ENCODE assay signal across 18 cellular contexts in the genomic region with DNA sequence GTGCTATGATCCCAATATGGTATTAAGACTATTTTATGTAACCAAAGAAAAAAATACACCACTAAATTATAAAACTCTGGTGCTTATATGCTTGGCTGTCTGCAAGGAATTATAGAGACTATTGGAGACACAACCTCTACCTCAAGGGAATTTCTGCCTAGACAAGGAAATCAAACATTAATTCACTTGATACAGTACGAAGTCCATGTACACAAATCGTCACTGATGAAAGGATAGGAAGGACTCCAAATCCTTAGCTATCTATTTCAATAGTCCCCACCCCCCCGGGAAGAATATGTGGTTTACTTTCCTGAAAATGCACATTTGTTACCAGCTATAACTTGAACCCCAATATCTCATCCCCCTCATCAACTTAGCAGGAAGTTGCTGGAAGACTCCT. TPM values are rescaled to one million over a fixed set of nuclear protein-coding genes. Genes with fewer than 3 reads are reported as not detected.
DNase-seq lines count a peak whose midpoint lies in the region; FAIRE-seq lines count a peak whose summit lies in the region.
"Had no signal": no experiment of that assay in that cellular context is flagged by ENCODE, and none has a peak within 500 bp of the region (broad histone marks: within the 10 kb centered on the region; RNA-seq: fewer than 3 reads in every experiment).

No MANE protein-coding gene starts in this region.

- H3K4me3 ChIP-seq in small intestine (ENCODE audit: low read depth in 1 of 2, low read length in 2 of 2) = no peak overlapping the region
- H3K4me3 ChIP-seq: BLaER1, GM23338 had no signal

- H3K27ac ChIP-seq in small intestine (ENCODE audit: low read depth in 1 of 2, low read length in 1 of 2) = no peak overlapping the region
- H3K27ac ChIP-seq: BLaER1 had no signal

- H3K4me1 Mint-ChIP-seq in dendritic cell treated with granulocyte-macrophage colony-stimulating factor and Interleukin-4, amounts not matched to agents 40 ng/mL and 50 ng/mL, for 4 days (ENCODE audit: low read depth) = peaks cover 46% of the 10 kb centered on the region

- H3K36me3 Mint-ChIP-seq in dendritic cell treated with granulocyte-macrophage colony-stimulating factor and Interleukin-4, amounts not matched to agents 40 ng/mL and 50 ng/mL, for 4 days (ENCODE audit: low read depth) = no peaks in the 10 kb centered on the region
- H3K36me3 Mint-ChIP-seq: CD8-positive, alpha-beta T cell had no signal

- no peaks in the 10 kb centered on the region for H3K27me3 ChIP-seq in small intestine (ENCODE audit: control insufficient read depth in 2 of 2, insufficient read depth in 2 of 2, low read length in 2 of 2)
- H3K27me3 ChIP-seq: BLaER1 had no signal

- DNase-seq in DMS53 (lab: John Stamatoyannopoulos, UW) (peak; percentile 33), DMS53 treated with DMSO at 0.1 percent for 48 hours (lab: John Stamatoyannopoulos, UW; ENCODE audit: unreplicated experiment) (no peak), HT-29 (ENCODE audit: low spot score) (peak; percentile 7), small intestine (peak; percentile 66), SIG-M5 (lab: John Stamatoyannopoulos, UW) (no peak), putamen (ENCODE audit: low spot score) (no peak)
- DNase-seq: 8988T; Calu3; CD8-positive, alpha-beta T cell; HCEC 1CT had no signal

- H3K4me1 ChIP-seq in small intestine (ENCODE audit: control insufficient read depth in 2 of 2, insufficient read depth in 1 of 2, low read depth in 1 of 2, low read length in 1 of 2) = peaks cover 0 to 2% of the 10 kb centered on the region in 2 donors

- peak overlapping the region; percentile 74 for H3K27ac Mint-ChIP-seq in dendritic cell treated with granulocyte-macrophage colony-stimulating factor and Interleukin-4, amounts not matched to agents 40 ng/mL and 50 ng/mL, for 4 days
- H3K27ac Mint-ChIP-seq: CD8-positive, alpha-beta T cell; GM23338; IgD-negative memory B cell had no signal

- H3K36me3 ChIP-seq in small intestine (ENCODE audit: control insufficient read depth in 2 of 2, insufficient read depth in 2 of 2, low read length in 2 of 2) = no peaks in the 10 kb centered on the region
- H3K36me3 ChIP-seq: BLaER1 had no signal

- WGBS in small intestine, 3 donors = 11 to 53% (median 30%) methylated on average over 3 of the region's 3 CpGs

- H3K9me3 ChIP-seq in small intestine (ENCODE audit: control insufficient read depth, low read depth) = no peaks in the 10 kb centered on the region
- H3K9me3 ChIP-seq: BLaER1 had no signal

- H3K9me3 Mint-ChIP-seq in dendritic cell treated with granulocyte-macrophage colony-stimulating factor and Interleukin-4, amounts not matched to agents 40 ng/mL and 50 ng/mL, for 4 days = no peaks in the 10 kb centered on the region
- H3K9me3 Mint-ChIP-seq: CD8-positive, alpha-beta T cell; GM23338; IgD-negative memory B cell had no signal

- no peaks in the 10 kb centered on the region for H3K27me3 Mint-ChIP-seq in dendritic cell treated with granulocyte-macrophage colony-stimulating factor and Interleukin-4, amounts not matched to agents 40 ng/mL and 50 ng/mL, for 4 days
- H3K27me3 Mint-ChIP-seq: IgD-negative memory B cell had no signal

- intact Hi-C loops in dendritic cell treated with granulocyte-macrophage colony-stimulating factor and Interleukin-4, amounts not matched to agents 40 ng/mL and 50 ng/mL, for 4 days (cut with micrococcal nuclease) = no loop called here

- no peak overlapping the region for H3K4me3 Mint-ChIP-seq in dendritic cell treated with granulocyte-macrophage colony-stimulating factor and Interleukin-4, amounts not matched to agents 40 ng/mL and 50 ng/mL, for 4 days
- H3K4me3 Mint-ChIP-seq: CD8-positive, alpha-beta T cell; GM23338; IgD-negative memory B cell had no signal

- FAIRE-seq in small intestine (lab: Jason Lieb, UNC) = no peak
- FAIRE-seq: G401.6, GM12891, GM19239, H54 had no signal

RNA-seq across cellular contexts. Expression of a gene that starts 21.9 kb away (rescaled TPM):
- total RNA-seq in HT-29 (2014; rRNA removed; shearing (Covaris generic)) = not detected in 2 replicates
- polyA plus RNA-seq in small intestine = 10 to 100 TPM in 1 of 3 donors, 1 to 10 TPM in 1, under 1 TPM in 1; 0.45 to 34.4 (median 1.9) TPM
- total RNA-seq: Calu3; CD8-positive, alpha-beta T cell had no signal

Comparison
In these comparisons a context has a peak if more than half of its experiments do, and no peak if none do; other contexts are left out.
1. DNase-seq: peak in DMS53 (single experiment), HT-29 (single experiment) and small intestine (single experiment); none in DMS53 treated with DMSO at 0.1 percent for 48 hours (single experiment), SIG-M5 (single experiment) and putamen (single experiment).